Comparison of ENCODE assay signal across 8 cellular contexts in genomic region chr13:112969692-112970338, GRCh38. TPM values are rescaled to one million over a fixed set of nuclear protein-coding genes. Genes with fewer than 3 reads are reported as not detected.
DNase-seq lines count a peak whose midpoint lies in the region; ATAC-seq, FAIRE-seq and TF ChIP-seq lines count a peak whose summit lies in the region.

No MANE protein-coding gene starts in this region.

- no peak for TF ChIP-seq CTCF in activated CD8-positive, alpha-beta T cell treated with anti-CD3 and anti-CD28 coated beads for 36 hours (IDR thresholded peaks at IDR 0.05)
- TF ChIP-seq CTCF in HepG2 (CRISPR knock-in tag; IDR thresholded peaks at IDR 0.05) (no peak), testis (IDR thresholded peaks at IDR 0.05) (no peak)

- CTCF ChIA-PET in activated CD4-positive, alpha-beta T cell treated with anti-CD3 and anti-CD28 coated beads, Interleukin-2, amount 10 ng/mL, durations not matched to agents 7 days and 5 days (lab: Charles Lee), result interaction anchor here (0.6 to 1.7 kb wide), 5 partner anchors 9 to 525 kb away, joined by 3 to 7 read pairs (median 3); no protein-coding TSS in a partner anchor
- CTCF ChIA-PET in activated CD8-positive, alpha-beta T cell treated with anti-CD3 and anti-CD28 coated beads for 36 hours (lab: Charles Lee), result interaction anchor here (0.7 to 3.1 kb wide), 4 partner anchors 27 to 60 kb away, joined by 3 to 16 read pairs (median 6); no protein-coding TSS in a partner anchor
- CTCF ChIA-PET in HepG2 (lab: Yijun Ruan, JAX; ENCODE audit: low intra/inter-chr PET ratio, low total read pairs), result no interaction called here

- H3K9me3 ChIP-seq in HepG2 (ENCODE audit: low read length), result no peaks in the 10 kb centered on the region
- H3K9me3 ChIP-seq in testis, result no peaks in the 10 kb centered on the region

- intact Hi-C loops in activated CD8-positive, alpha-beta T cell treated with anti-CD3 and anti-CD28 coated beads for 36 hours (cut with micrococcal nuclease), result no loop called here
- intact Hi-C loops in HepG2 (cut with micrococcal nuclease; ENCODE audit: unreplicated experiment) (loop anchor here (1.0 to 2.0 kb wide), 3 partner anchors 15 to 59 kb away; no protein-coding TSS in a partner anchor), testis (cut with DNase I; ENCODE audit: low total_unique reads) (no loop called here)

- H3K27me3 ChIP-seq in HepG2 (ENCODE audit: control insufficient read depth in 1 of 2, insufficient read depth in 2 of 2, low read length in 2 of 2), result no peaks in the 10 kb centered on the region
- no peaks in the 10 kb centered on the region for H3K27me3 ChIP-seq in testis

- H3K79me2 ChIP-seq in HepG2 (ENCODE audit: insufficient read depth, low read length), result peaks cover 32% of the 10 kb centered on the region

- DNase-seq in activated CD4-positive, alpha-beta T cell treated with anti-CD3 and anti-CD28 coated beads, Interleukin-2, amount 10 ng/mL, durations not matched to agents 7 days and 5 days, result no peak
- DNase-seq in activated CD4-positive, alpha-beta T cell treated with anti-CD3 and anti-CD28 coated beads for 48 hours, result no peak
- no peak for DNase-seq in activated CD8-positive, alpha-beta T cell treated with anti-CD3 and anti-CD28 coated beads for 36 hours
- DNase-seq in HepG2 (ENCODE audit: low spot score) (no peak), testis (no peak), KG1 (lab: John Stamatoyannopoulos, UW) (no peak), middle frontal gyrus (ENCODE audit: extremely low spot score, low spot score) (no peak)

- ATAC-seq in activated CD8-positive, alpha-beta T cell treated with anti-CD3 and anti-CD28 coated beads for 36 hours, result no peak
- ATAC-seq in HepG2 (peak; percentile 50; the same call in 2 of the 3 replicates), HG03025 (IDR thresholded peaks at IDR 0.05; ENCODE audit: low FRiP score, unreplicated experiment) (no peak)

- H3K27ac Mint-ChIP-seq in activated CD4-positive, alpha-beta T cell treated with anti-CD3 and anti-CD28 coated beads, Interleukin-2, amount 10 ng/mL, durations not matched to agents 7 days and 5 days, result peak overlapping the region; percentile 84
- peak overlapping the region; percentile 92 for H3K27ac Mint-ChIP-seq in activated CD8-positive, alpha-beta T cell treated with anti-CD3 and anti-CD28 coated beads for 36 hours

- TF ChIP-seq POLR2A in HepG2 (IDR thresholded peaks at IDR 0.05; ENCODE audit: insufficient read depth in 1 of 2, low read depth in 2 of 2, low read length in 2 of 2) (no peak), testis (IDR thresholded peaks at IDR 0.05) (no peak)

- peaks cover 15% of the 10 kb centered on the region for H3K4me1 Mint-ChIP-seq in activated CD4-positive, alpha-beta T cell treated with anti-CD3 and anti-CD28 coated beads, Interleukin-2, amount 10 ng/mL, durations not matched to agents 7 days and 5 days
- H3K4me1 Mint-ChIP-seq in activated CD8-positive, alpha-beta T cell treated with anti-CD3 and anti-CD28 coated beads for 36 hours (ENCODE audit: low read depth), result peaks cover 23% of the 10 kb centered on the region

- WGBS in HepG2 (ENCODE audit: low lambda C conversion rate), result 20% methylated on average over 12 of the region's 13 CpGs
- WGBS in testis, 2 donors, result 20 to 24% methylated on average over 13 of the region's 13 CpGs

- no peak for FAIRE-seq in HepG2 (lab: Jason Lieb, UNC)

- H3K36me3 ChIP-seq in HepG2 (replicated peaks in 1 of 2; ENCODE audit: control insufficient read depth in 1 of 2, insufficient read depth in 2 of 2, low read length in 2 of 2) (peaks cover 0 to 1% of the 10 kb centered on the region in 2 experiments; a peak in 2 of 5 replicates), testis (ENCODE audit: low read depth, missing control alignments) (no peaks in the 10 kb centered on the region)

- no peak for TF ChIP-seq RAD21 in HepG2 (CRISPR knock-in tag; IDR thresholded peaks at IDR 0.05)

- H3K9ac ChIP-seq in HepG2 (ENCODE audit: insufficient read depth, low read depth, low read length), result peak overlapping the region; percentile 70

- peaks cover 2% of the 10 kb centered on the region for H3K36me3 Mint-ChIP-seq in activated CD4-positive, alpha-beta T cell treated with anti-CD3 and anti-CD28 coated beads, Interleukin-2, amount 10 ng/mL, durations not matched to agents 7 days and 5 days (ENCODE audit: low read depth)
- no peaks in the 10 kb centered on the region for H3K36me3 Mint-ChIP-seq in activated CD8-positive, alpha-beta T cell treated with anti-CD3 and anti-CD28 coated beads for 36 hours (ENCODE audit: low read depth)

- peak overlapping the region; percentile 45 for H3K27ac ChIP-seq in HepG2 (ENCODE audit: extremely low read length, insufficient read depth, low read length)
- H3K27ac ChIP-seq in testis, result no peak overlapping the region

- peaks cover 22% of the 10 kb centered on the region for H3K27me3 Mint-ChIP-seq in activated CD4-positive, alpha-beta T cell treated with anti-CD3 and anti-CD28 coated beads, Interleukin-2, amount 10 ng/mL, durations not matched to agents 7 days and 5 days
- H3K27me3 Mint-ChIP-seq in activated CD8-positive, alpha-beta T cell treated with anti-CD3 and anti-CD28 coated beads for 36 hours, result no peaks in the 10 kb centered on the region

- H3K4me3 ChIP-seq in HepG2 (replicated peaks in 1 of 3; ENCODE audit: insufficient read depth in 1 of 3, low read depth in 2 of 3, low read length in 3 of 3) (peak overlapping the region; percentile 69 to 85 (median 83)), testis (peak overlapping the region; percentile 50 to 51)

- no peak overlapping the region for H2AFZ ChIP-seq in HepG2 (ENCODE audit: low read length)

- POLR2A ChIA-PET in activated CD4-positive, alpha-beta T cell treated with anti-CD3 and anti-CD28 coated beads, Interleukin-2, amount 10 ng/mL, durations not matched to agents 7 days and 5 days (lab: Charles Lee), result no interaction called here
- POLR2A ChIA-PET in activated CD8-positive, alpha-beta T cell treated with anti-CD3 and anti-CD28 coated beads for 36 hours (lab: Charles Lee), result interaction anchor here (1.1 kb wide), 2 partner anchors 24 to 240 kb away, joined by 3 read pairs; partner anchors contain the start of gene CUL4A
- POLR2A ChIA-PET in HepG2 (lab: Yijun Ruan, JAX), result interaction anchor here (0.6 to 1.6 kb wide), 9 partner anchors 12 to 62 kb away, joined by 3 to 14 read pairs (median 4); no protein-coding TSS in a partner anchor

- H4K20me1 ChIP-seq in HepG2 (ENCODE audit: insufficient read depth, low read length), result peaks cover 2% of the 10 kb centered on the region; the same call in 1 of the 2 replicates

- no peaks in the 10 kb centered on the region for H3K9me3 Mint-ChIP-seq in activated CD4-positive, alpha-beta T cell treated with anti-CD3 and anti-CD28 coated beads, Interleukin-2, amount 10 ng/mL, durations not matched to agents 7 days and 5 days
- H3K9me3 Mint-ChIP-seq in activated CD8-positive, alpha-beta T cell treated with anti-CD3 and anti-CD28 coated beads for 36 hours, result peaks cover 4% of the 10 kb centered on the region

- H3K4me1 ChIP-seq in HepG2 (ENCODE audit: insufficient read depth, low read length) (peaks cover 43% of the 10 kb centered on the region), testis (peaks cover 16% of the 10 kb centered on the region)

- peak overlapping the region; percentile 85 for H3K4me3 Mint-ChIP-seq in activated CD4-positive, alpha-beta T cell treated with anti-CD3 and anti-CD28 coated beads, Interleukin-2, amount 10 ng/mL, durations not matched to agents 7 days and 5 days
- peak overlapping the region; percentile 82 for H3K4me3 Mint-ChIP-seq in activated CD8-positive, alpha-beta T cell treated with anti-CD3 and anti-CD28 coated beads for 36 hours

- BruUV-seq in HepG2 (replicated peaks; lab: Mats Ljungman, UMichigan), result no TSS peak

- in situ Hi-C loops in HepG2 (cut with HindIII; ENCODE audit: extremely low pct_ligation_motif_present, low pct_unique_long_range_greater_than_20kb), result no loop called here

- H3K4me2 ChIP-seq in HepG2 (ENCODE audit: low read depth, low read length), result peak overlapping the region; percentile 98

- TF ChIP-seq EP300 in HepG2 (IDR thresholded peaks at IDR 0.05; ENCODE audit: low read depth in 2 of 2, low read length in 2 of 2) (no peak), HepG2 (CRISPR knock-in tag; IDR thresholded peaks at IDR 0.05; ENCODE audit: borderline replicate concordance) (no peak)

TF ChIP-seq in HepG2, 621 proteins besides CTCF, POLR2A, EP300 and RAD21 (continues in another document):
- no peak for TF ChIP-seq ZNF230 (CRISPR knock-in tag; IDR thresholded peaks at IDR 0.05)

RNA-seq across cellular contexts. Expression of gene MCF2L, which starts 0.8 kb away (rescaled TPM):
- 1 to 10 TPM; 1.2 to 1.4 TPM for total RNA-seq in activated CD4-positive, alpha-beta T cell treated with anti-CD3 and anti-CD28 coated beads, Interleukin-2, amount 10 ng/mL, durations not matched to agents 7 days and 5 days
- 1 to 10 TPM; 7.6 to 8.9 TPM for total RNA-seq in activated CD8-positive, alpha-beta T cell treated with anti-CD3 and anti-CD28 coated beads for 36 hours
- total RNA-seq in HepG2 (2016; rRNA removed; fragmentation: Illumina TruSeq; extraction: Trizol) (13.7 and 19.4 TPM in 2 replicates), testis (10 to 100 TPM; 14.6 to 17.6 TPM)
- 2.3 and 3.4 TPM in 2 replicates for total RNA-seq in HepG2 (2016; cell fraction: cytosol; rRNA removed; fragmentation: Illumina TruSeq; extraction: Trizol; ENCODE audit: low read depth)
- 10.9 and 20.3 TPM in 2 replicates for total RNA-seq in HepG2 (2016; cell fraction: insoluble cytoplasmic fraction; rRNA removed; fragmentation: Illumina TruSeq; extraction: Trizol)
- 5.5 and 5.6 TPM in 2 replicates for total RNA-seq in HepG2 (2016; cell fraction: membrane; rRNA removed; fragmentation: Illumina TruSeq; extraction: Trizol)
- total RNA-seq in HepG2 (2016; cell fraction: nucleus; rRNA removed; fragmentation: Illumina TruSeq; extraction: Trizol), result 24.6 and 25.3 TPM in 2 replicates
- polyA plus RNA-seq in HepG2 (2011; rRNA removed) (28.4 and 33.6 TPM in 2 replicates), testis (ENCODE audit: insufficient read depth, low read depth, low replicate concordance) (5.0 TPM)
- 13.6 and 15.2 TPM in 2 replicates for polyA plus RNA-seq in HepG2 (2011; cell fraction: cytosol; rRNA removed)
- polyA plus RNA-seq in HepG2 (2011; cell fraction: nucleus; rRNA removed), result 196 and 262 TPM in 2 replicates
- 26.3 and 28.9 TPM in 2 replicates for polyA plus RNA-seq in HepG2 (2012)
- polyA plus RNA-seq in HepG2 (2016; cell fraction: cytosol; fragmentation: Illumina TruSeq; extraction: Trizol; ENCODE audit: low read depth), result 1.1 and 1.3 TPM in 2 replicates
- polyA plus RNA-seq in HepG2 (2016; cell fraction: insoluble cytoplasmic fraction; fragmentation: Illumina TruSeq; extraction: Trizol; ENCODE audit: low read depth), result 10.3 and 10.5 TPM in 2 replicates
- 1.6 and 2.4 TPM in 2 replicates for polyA plus RNA-seq in HepG2 (2016; cell fraction: membrane; fragmentation: Illumina TruSeq; extraction: Trizol; ENCODE audit: low read depth)
- polyA plus RNA-seq in HepG2 (2016; cell fraction: nucleus; fragmentation: Illumina TruSeq; extraction: Trizol; ENCODE audit: insufficient read depth, low read depth), result 57.7 and 66.1 TPM in 2 replicates
- 39.0 and 75.0 TPM in 2 replicates for polyA minus RNA-seq in HepG2 (2011; rRNA and poly(A)+ RNA removed; ENCODE audit: low replicate concordance)
- polyA minus RNA-seq in HepG2 (2011; cell fraction: cytosol; rRNA and poly(A)+ RNA removed), result 16.7 and 21.1 TPM in 2 replicates
- 89.5 and 90.6 TPM in 2 replicates for polyA minus RNA-seq in HepG2 (2011; cell fraction: nucleus; rRNA and poly(A)+ RNA removed)
